ENCODE assay signal across 18 cellular contexts in genomic region chr1:24903560-24903954, GRCh38. TPM values are rescaled to one million over a fixed set of nuclear protein-coding genes. Genes with fewer than 3 reads are reported as not detected.
DNase-seq lines count a peak whose midpoint lies in the region; ATAC-seq and TF ChIP-seq lines count a peak whose summit lies in the region.
"Had no signal": no experiment of that assay in that cellular context is flagged by ENCODE, and none has a peak within 500 bp of the region (broad histone marks: within the 10 kb centered on the region; RNA-seq: fewer than 3 reads in every experiment).

No MANE protein-coding gene starts in this region.

- H3K36me3 ChIP-seq in naive thymus-derived CD4-positive, alpha-beta T cell (ENCODE audit: control insufficient read depth in 2 of 3, insufficient read depth in 3 of 3, low read length in 3 of 3) = peaks cover 8 to 80% (median 44%) of the 10 kb centered on the region in 3 experiments
- H3K36me3 ChIP-seq in esophagus squamous epithelium = peaks cover 0 to 3% (median 0%) of the 10 kb centered on the region in 3 donors
- H3K36me3 ChIP-seq: uterus had no signal

- H3K4me1 ChIP-seq in naive thymus-derived CD4-positive, alpha-beta T cell (ENCODE audit: control insufficient read depth in 2 of 2, insufficient read depth in 2 of 2, low read length in 2 of 2) = peaks cover 0 to 50% of the 10 kb centered on the region in 2 donors
- no peaks in the 10 kb centered on the region for H3K4me1 ChIP-seq in esophagus squamous epithelium
- H3K4me1 ChIP-seq: Caco-2, uterus had no signal

- peaks cover 0 to 35% (median 16%) of the 10 kb centered on the region in 5 donors for H3K36me3 Mint-ChIP-seq in naive thymus-derived CD4-positive, alpha-beta T cell

- TF ChIP-seq CTCF in esophagus squamous epithelium (IDR thresholded peaks at IDR 0.05) = no peak

- H3K4me1 Mint-ChIP-seq in naive thymus-derived CD4-positive, alpha-beta T cell = peaks cover 6 to 42% (median 22%) of the 10 kb centered on the region in 7 donors

- peak; percentile 1 for DNase-seq in stimulated activated CD4-positive, alpha-beta T cell treated with anti-CD3 and anti-CD28 coated beads, Interleukin-4, amount 100 ng/mL, for 24 hours
- DNase-seq in stimulated activated CD4-positive, alpha-beta T cell treated with anti-CD3 and anti-CD28 coated beads, Interleukin-4, amount 100 ng/mL, for 4 hours = no peak
- peak; percentile 1 for DNase-seq in activated naive CD4-positive, alpha-beta T cell treated with anti-CD3 and anti-CD28 coated beads, Interleukin-2, amount 50 U/mL, for 16 hours
- peak in 1 of 9 donors; percentile 2 for DNase-seq in naive thymus-derived CD4-positive, alpha-beta T cell
- DNase-seq in esophagus squamous epithelium (lab: John Stamatoyannopoulos, UW) = no peak
- DNase-seq in NCI-H2196 treated with DMSO at 0.1 percent for 48 hours (lab: John Stamatoyannopoulos, UW; ENCODE audit: unreplicated experiment) = no peak
- DNase-seq in NCI-H1092 (lab: John Stamatoyannopoulos, UW) = no peak
- DNase-seq: brain microvascular endothelial cell; Caco-2; EL; NCI-H1694; NCI-H226; stimulated activated naive CD8-positive, alpha-beta T cell treated with anti-CD3 and anti-CD28 coated beads, Interleukin-15, amount 100 ng/mL, for 72 hours; SW 1271 had no signal

- WGBS in esophagus squamous epithelium, 2 donors = 77% methylated on average over 4 of the region's 6 CpGs; no CpG with 5 or more reads in 1 of the 2 donors

- TF ChIP-seq POLR2A in esophagus squamous epithelium (IDR thresholded peaks at IDR 0.05) = no peak

- H3K4me3 ChIP-seq in naive thymus-derived CD4-positive, alpha-beta T cell (ENCODE audit: low read length) = no peak overlapping the region
- no peak overlapping the region for H3K4me3 ChIP-seq in esophagus squamous epithelium
- H3K4me3 ChIP-seq: uterus had no signal

- H3K27me3 Mint-ChIP-seq in naive thymus-derived CD4-positive, alpha-beta T cell = no peaks in the 10 kb centered on the region
- H3K27me3 Mint-ChIP-seq: stimulated activated naive CD8-positive, alpha-beta T cell treated with anti-CD3 and anti-CD28 coated beads, Interleukin-15, amount 100 ng/mL, for 72 hours had no signal

- peak overlapping the region; percentile 17 for H3K27ac ChIP-seq in naive thymus-derived CD4-positive, alpha-beta T cell (ENCODE audit: low read depth, low read length)
- H3K27ac ChIP-seq in esophagus squamous epithelium = no peak overlapping the region
- H3K27ac ChIP-seq: brain microvascular endothelial cell, uterus had no signal

- ATAC-seq in naive thymus-derived CD4-positive, alpha-beta T cell = no peak
- no peak for ATAC-seq in GM18861 (IDR thresholded peaks at IDR 0.05; ENCODE audit: unreplicated experiment)
- ATAC-seq: esophagus mucosa; stimulated activated naive CD8-positive, alpha-beta T cell treated with anti-CD3 and anti-CD28 coated beads, Interleukin-15, amount 100 ng/mL, for 72 hours had no signal

- CTCF ChIA-PET in naive thymus-derived CD4-positive, alpha-beta T cell (lab: Charles Lee) = no interaction called here

- POLR2A ChIA-PET in naive thymus-derived CD4-positive, alpha-beta T cell (lab: Charles Lee) = no interaction called here

- H3K27me3 ChIP-seq in naive thymus-derived CD4-positive, alpha-beta T cell (ENCODE audit: control insufficient read depth in 2 of 2, insufficient read depth in 2 of 2, low read length in 2 of 2) = no peaks in the 10 kb centered on the region
- H3K27me3 ChIP-seq in esophagus squamous epithelium = peaks cover 0 to 76% (median 0%) of the 10 kb centered on the region in 4 donors
- H3K27me3 ChIP-seq: brain microvascular endothelial cell, uterus had no signal

- peaks cover 0 to 2% (median 0%) of the 10 kb centered on the region in 11 donors for H3K9me3 Mint-ChIP-seq in naive thymus-derived CD4-positive, alpha-beta T cell
- H3K9me3 Mint-ChIP-seq: stimulated activated naive CD8-positive, alpha-beta T cell treated with anti-CD3 and anti-CD28 coated beads, Interleukin-15, amount 100 ng/mL, for 72 hours had no signal

- no peak overlapping the region for H3K4me3 Mint-ChIP-seq in naive thymus-derived CD4-positive, alpha-beta T cell

- H3K27ac Mint-ChIP-seq in naive thymus-derived CD4-positive, alpha-beta T cell = peak overlapping the region in 2 of 9 donors; percentile 8 to 21

- intact Hi-C loops in naive thymus-derived CD4-positive, alpha-beta T cell (cut with micrococcal nuclease) = no loop called here
- intact Hi-C loops in esophagus squamous epithelium (cut with DNase I) = no loop called here

- H3K9me3 ChIP-seq in naive thymus-derived CD4-positive, alpha-beta T cell (ENCODE audit: control insufficient read depth in 2 of 3, low read length in 3 of 3) = no peaks in the 10 kb centered on the region
- no peaks in the 10 kb centered on the region for H3K9me3 ChIP-seq in esophagus squamous epithelium
- H3K9me3 ChIP-seq: Caco-2, uterus had no signal

RNA-seq across cellular contexts. Expression of gene RUNX3, which starts 26.5 kb away (rescaled TPM):
- total RNA-seq in naive thymus-derived CD4-positive, alpha-beta T cell = 100 to 1,000 TPM in 2 of 5 experiments, 10 to 100 TPM in 3; 71.4 to 135 (median 96.9) TPM
- 10 to 100 TPM; 14.2 to 25.8 TPM for polyA plus RNA-seq in naive thymus-derived CD4-positive, alpha-beta T cell
- 1 to 10 TPM; 1.9 to 5.7 (median 3.1) TPM for total RNA-seq in esophagus squamous epithelium
- total RNA-seq: dermis microvascular lymphatic vessel endothelial cell had no signal

Comparison
In these comparisons a context has a peak if more than half of its experiments do, and no peak if none do; other contexts are left out.
1. DNase-seq: peak in stimulated activated CD4-positive, alpha-beta T cell treated with anti-CD3 and anti-CD28 coated beads, Interleukin-4, amount 100 ng/mL, for 24 hours (single experiment) and activated naive CD4-positive, alpha-beta T cell treated with anti-CD3 and anti-CD28 coated beads, Interleukin-2, amount 50 U/mL, for 16 hours (single experiment); none in stimulated activated CD4-positive, alpha-beta T cell treated with anti-CD3 and anti-CD28 coated beads, Interleukin-4, amount 100 ng/mL, for 4 hours (0 of 2), esophagus squamous epithelium (single experiment), NCI-H2196 treated with DMSO at 0.1 percent for 48 hours (single experiment) and NCI-H1092 (single experiment).
2. RNA of gene RUNX3, which starts 26.5 kb away (total RNA-seq): 71.4 to 135 TPM in naive thymus-derived CD4-positive, alpha-beta T cell; 1.9 to 5.7 TPM in esophagus squamous epithelium; every median in the first group is over 10 times any median in the second.